Comparison of ENCODE assay signal across 8 cellular contexts in the genomic region with DNA sequence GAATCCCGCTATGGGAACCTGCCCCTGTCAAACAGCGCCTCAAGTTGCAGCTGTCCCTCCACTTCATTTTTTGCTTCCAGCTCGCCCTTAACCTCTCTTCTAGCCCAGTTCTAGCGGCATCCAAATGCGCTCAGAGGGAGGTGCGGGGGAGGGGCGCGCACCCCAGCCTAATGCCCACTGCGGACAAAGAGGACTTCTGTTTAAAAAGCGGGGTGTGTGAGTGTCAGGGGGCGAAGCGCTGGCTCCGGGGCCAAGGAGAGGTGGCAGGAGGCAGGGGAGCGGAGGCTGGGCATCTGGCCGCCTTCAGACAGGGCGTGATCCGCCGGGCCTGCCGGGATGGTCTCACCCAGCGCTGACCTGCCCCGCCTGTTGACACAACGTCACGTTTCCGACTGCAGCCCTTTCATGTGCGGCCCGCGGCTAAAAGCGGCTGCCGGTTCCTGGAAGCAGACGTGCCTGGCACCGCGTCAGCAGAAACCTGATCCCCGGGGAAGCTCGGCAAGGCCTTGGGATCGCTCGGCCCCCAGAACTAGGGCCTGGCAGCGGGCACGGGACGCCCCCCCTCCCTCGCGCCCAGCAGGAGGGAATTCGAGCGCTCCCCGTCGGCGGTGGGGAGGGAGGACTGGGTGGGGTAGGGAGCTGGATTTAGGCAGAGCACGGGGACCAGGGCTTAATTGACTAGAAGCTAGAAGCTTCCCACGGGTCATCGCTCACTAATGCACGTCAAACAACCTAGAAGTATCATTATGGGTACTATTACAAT. TPM values are rescaled to one million over a fixed set of nuclear protein-coding genes. Genes with fewer than 3 reads are reported as not detected.
DNase-seq lines count a peak whose midpoint lies in the region; ATAC-seq lines count a peak whose summit lies in the region.

No MANE protein-coding gene starts in this region.

- peak overlapping the region; percentile 85 for H2BK5ac ChIP-seq in mesenchymal stem cell (ENCODE audit: low read depth, low read length, poor library complexity, severe bottlenecking)

- peaks cover 56% of the 10 kb centered on the region for H3K36me3 Mint-ChIP-seq in effector memory CD8-positive, alpha-beta T cell (ENCODE audit: insufficient read depth)

- H2AFZ ChIP-seq in mesenchymal stem cell (ENCODE audit: low read depth, low read length) = peak overlapping the region; percentile 30

- no peaks in the 10 kb centered on the region for H3K27me3 ChIP-seq in mesenchymal stem cell (ENCODE audit: control insufficient read depth in 1 of 2, insufficient read depth in 1 of 2, low read length in 2 of 2)

- peak overlapping the region; percentile 48 to 69 for H3K4me3 ChIP-seq in mesenchymal stem cell (ENCODE audit: insufficient read depth in 1 of 2, low read depth in 1 of 2, low read length in 2 of 2)

- peaks cover 48 to 51% of the 10 kb centered on the region in 2 donors for H3K4me1 Mint-ChIP-seq in effector memory CD8-positive, alpha-beta T cell (ENCODE audit: low read depth in 2 of 2)

- H3K27ac Mint-ChIP-seq in effector memory CD8-positive, alpha-beta T cell = peak overlapping the region; percentile 96 to 97

- peak overlapping the region; percentile 61 for H4K91ac ChIP-seq in mesenchymal stem cell (ENCODE audit: low read length)

- no peaks in the 10 kb centered on the region for H3K9me3 ChIP-seq in mesenchymal stem cell (ENCODE audit: control insufficient read depth, low read length)

- H3K4me3 Mint-ChIP-seq in effector memory CD8-positive, alpha-beta T cell = peak overlapping the region; percentile 83 to 86

- peak overlapping the region; percentile 83 to 88 for H3K18ac ChIP-seq in mesenchymal stem cell (ENCODE audit: low read depth in 1 of 2, low read length in 2 of 2)

- peak overlapping the region; percentile 64 for H2BK120ac ChIP-seq in mesenchymal stem cell (ENCODE audit: low read depth, low read length)

- 3% methylated on average over 45 of the region's 50 CpGs for WGBS in mesenchymal stem cell

- H2BK12ac ChIP-seq in mesenchymal stem cell (ENCODE audit: low read length in 2 of 2) = peak overlapping the region; percentile 92

- peak in 12 of 14 donors; percentile 47 to 89 (median 74) for DNase-seq in C1 segment of cervical spinal cord (lab: John Stamatoyannopoulos, UW)
- DNase-seq in GM19238 (ENCODE audit: insufficient read length, low spot score) = peak; percentile 49
- peak; percentile 95 for DNase-seq in NCI-H748 (lab: John Stamatoyannopoulos, UW; ENCODE audit: unreplicated experiment)
- DNase-seq in activated CD8-positive, alpha-beta memory T cell treated with anti-CD3 and anti-CD28 coated beads for 4 hours (ENCODE audit: low read depth in 2 of 2) = peak; percentile 33 to 43
- DNase-seq in effector memory CD8-positive, alpha-beta T cell = peak; percentile 70 to 72 (median 71)
- DNase-seq in mesenchymal stem cell = peak; percentile 99
- DNase-seq in stimulated activated CD8-positive, alpha-beta memory T cell treated with anti-CD3 and anti-CD28 coated beads, Interleukin-12 subunit alpha, Interleukin-12 subunit beta, amount 100 ng/mL, for 24 hours (ENCODE audit: extremely low read depth) = peak; percentile 53

- peaks cover 20 to 24% of the 10 kb centered on the region in 2 experiments for H3K36me3 ChIP-seq in mesenchymal stem cell (ENCODE audit: control insufficient read depth in 1 of 2, insufficient read depth in 2 of 2, low read depth in 1 of 2, low read length in 2 of 2)

- no peak overlapping the region for H3K23ac ChIP-seq in mesenchymal stem cell (ENCODE audit: low read length in 2 of 2)

- H3K4me2 ChIP-seq in mesenchymal stem cell (ENCODE audit: low read length, poor library complexity, severe bottlenecking) = peak overlapping the region; percentile 61

- peak; percentile 50 for ATAC-seq in HG03378 (IDR thresholded peaks at IDR 0.05; ENCODE audit: unreplicated experiment)
- peak; percentile 58 for ATAC-seq in effector memory CD8-positive, alpha-beta T cell (replicated peaks)

- H3K4ac ChIP-seq in mesenchymal stem cell (ENCODE audit: low read depth in 1 of 2, low read length in 2 of 2) = peak overlapping the region; percentile 73 to 74

- H4K8ac ChIP-seq in mesenchymal stem cell (ENCODE audit: low read length) = peak overlapping the region; percentile 76

- no peaks in the 10 kb centered on the region for H3K79me1 ChIP-seq in mesenchymal stem cell (replicated peaks; ENCODE audit: low read length, poor library complexity, severe bottlenecking)

- peak overlapping the region; percentile 82 for H3K27ac ChIP-seq in mesenchymal stem cell (ENCODE audit: low read length, poor library complexity, severe bottlenecking)

- H3K4me1 ChIP-seq in mesenchymal stem cell (ENCODE audit: control insufficient read depth, insufficient read depth, low read depth, low read length) = peaks cover 34% of the 10 kb centered on the region

- H2BK15ac ChIP-seq in mesenchymal stem cell (ENCODE audit: low read depth, poor library complexity, severe bottlenecking) = peak overlapping the region; percentile 66

- peak overlapping the region; percentile 96 for H3K9ac ChIP-seq in mesenchymal stem cell (ENCODE audit: low read length)

- H3K14ac ChIP-seq in mesenchymal stem cell (ENCODE audit: low read length in 2 of 2) = no peak overlapping the region

- H2AK5ac ChIP-seq in mesenchymal stem cell (ENCODE audit: low read length, severe bottlenecking) = peak overlapping the region; percentile 49

- no peaks in the 10 kb centered on the region for H3K27me3 Mint-ChIP-seq in effector memory CD8-positive, alpha-beta T cell

- H3K9me3 Mint-ChIP-seq in effector memory CD8-positive, alpha-beta T cell = no peaks in the 10 kb centered on the region

RNA-seq across cellular contexts. Expression of a gene that starts 7.6 kb away (rescaled TPM):
- polyA plus RNA-seq in mesenchymal stem cell (2013, experiment 1 of 2) = 88.3 TPM
- 79.7 TPM for polyA plus RNA-seq in mesenchymal stem cell (2013, experiment 2 of 2)

Comparison
In these comparisons a context has a peak if more than half of its experiments do, and no peak if none do; other contexts are left out.
1. Peak in every context shown above with its lines: DNase-seq, ATAC-seq, H3K4me3 ChIP-seq and H3K27ac ChIP-seq.
2. DNase-seq: peak in every context shown above with its lines; median percentile 99 in mesenchymal stem cell; 95 in NCI-H748; 74 in C1 segment of cervical spinal cord; 71 in effector memory CD8-positive, alpha-beta T cell; 53 in stimulated activated CD8-positive, alpha-beta memory T cell treated with anti-CD3 and anti-CD28 coated beads, Interleukin-12 subunit alpha, Interleukin-12 subunit beta, amount 100 ng/mL, for 24 hours; 49 in GM19238; 38 in activated CD8-positive, alpha-beta memory T cell treated with anti-CD3 and anti-CD28 coated beads for 4 hours.